ENCODE assay signal across 1 cellular context in the genomic region with DNA sequence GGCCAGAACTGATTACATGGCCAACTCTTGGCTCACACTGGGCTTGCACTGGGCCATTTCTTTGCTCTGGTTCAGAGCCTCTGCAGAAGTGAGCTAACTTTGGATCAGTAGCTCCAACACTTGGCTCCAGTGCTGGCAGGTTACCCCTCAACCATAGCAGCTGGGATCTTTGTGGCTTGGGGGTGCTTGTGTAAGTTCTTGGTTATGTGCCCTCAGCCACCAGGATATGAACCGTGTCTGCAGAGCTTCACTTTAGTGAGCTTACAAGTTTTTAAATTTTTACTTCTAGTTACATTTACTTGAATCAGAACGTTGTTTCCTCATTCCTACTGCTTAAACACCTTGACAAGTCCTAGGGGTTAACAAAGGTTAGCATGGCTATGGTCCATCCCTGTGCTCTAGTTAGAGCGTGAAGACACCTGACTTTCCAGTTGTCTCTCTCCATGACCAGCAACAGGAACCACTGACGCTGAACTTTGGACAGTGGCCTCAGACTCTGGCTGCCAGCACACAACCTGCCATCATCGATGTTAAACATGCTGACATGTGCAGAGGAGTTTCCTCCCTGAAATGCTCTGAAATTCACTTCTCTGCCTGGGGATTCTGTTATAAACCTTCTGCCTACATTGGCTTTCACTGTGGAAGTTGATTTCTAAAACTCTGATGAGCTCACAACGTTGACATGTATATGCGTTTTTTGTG.
TF ChIP-seq lines count a peak whose summit lies in the region.

No MANE protein-coding gene starts in this region.

TF ChIP-seq in A549, 52 proteins besides CTCF, POLR2A, EP300 and RAD21 (continued from another document):
- TF ChIP-seq ZFP36 (IDR thresholded peaks at IDR 0.05; ENCODE audit: borderline replicate concordance, partially characterized antibody) = no peak
- TF ChIP-seq NFE2L2 (conservative IDR thresholded peaks at IDR 0.05; ENCODE audit: low read length) = no peak
- no peak for TF ChIP-seq HOXB13 (CRISPR knock-in tag; IDR thresholded peaks at IDR 0.05; ENCODE audit: low read depth)
- no peak for TF ChIP-seq BHLHE40 (IDR thresholded peaks at IDR 0.05; ENCODE audit: low read depth, low read length)
